9 cellular contexts compared by ENCODE assay signal in genomic region chr9:73869261-73869660, GRCh38.
DNase-seq lines count a peak whose midpoint lies in the region; ATAC-seq and TF ChIP-seq lines count a peak whose summit lies in the region.
"Had no signal": no experiment of that assay in that cellular context is flagged by ENCODE, and none has a peak within 500 bp of the region (broad histone marks: within the 10 kb centered on the region; RNA-seq: fewer than 3 reads in every experiment).

No MANE protein-coding gene starts in this region.

- no peak for TF ChIP-seq POLR2A in lower leg skin (IDR thresholded peaks at IDR 0.05)

- WGBS in lower leg skin, 2 donors = 31 to 33% methylated on average over 3 of the region's 3 CpGs

- no peak for TF ChIP-seq CTCF in lower leg skin (IDR thresholded peaks at IDR 0.05)

- intact Hi-C loops in activated CD4-positive, alpha-beta memory T cell treated with anti-CD3 and anti-CD28 coated beads for 36 hours (cut with micrococcal nuclease) = no loop called here
- intact Hi-C loops in lower leg skin (cut with DNase I; ENCODE audit: low total_unique reads) = no loop called here

- H3K27ac Mint-ChIP-seq in activated CD4-positive, alpha-beta memory T cell treated with anti-CD3 and anti-CD28 coated beads for 36 hours = no peak overlapping the region
- H3K27ac Mint-ChIP-seq: activated naive CD4-positive, alpha-beta T cell treated with anti-CD3 and anti-CD28 coated beads, Interleukin-2, amount 50 U/mL, for 24 hours had no signal

- H3K4me3 Mint-ChIP-seq in activated CD4-positive, alpha-beta memory T cell treated with anti-CD3 and anti-CD28 coated beads for 36 hours = no peak overlapping the region
- H3K4me3 Mint-ChIP-seq: activated naive CD4-positive, alpha-beta T cell treated with anti-CD3 and anti-CD28 coated beads, Interleukin-2, amount 50 U/mL, for 24 hours had no signal

- peak; percentile 100 for ATAC-seq in HG02938 (IDR thresholded peaks at IDR 0.05; ENCODE audit: unreplicated experiment)

- H3K9me3 Mint-ChIP-seq in activated CD4-positive, alpha-beta memory T cell treated with anti-CD3 and anti-CD28 coated beads for 36 hours = no peaks in the 10 kb centered on the region
- H3K9me3 Mint-ChIP-seq: activated naive CD4-positive, alpha-beta T cell treated with anti-CD3 and anti-CD28 coated beads, Interleukin-2, amount 50 U/mL, for 24 hours had no signal

- peak; percentile 21 for DNase-seq in stimulated activated CD4-positive, alpha-beta T cell treated with anti-CD3 and anti-CD28 coated beads, Interleukin-15, amount 100 ng/mL, for 24 hours
- DNase-seq in stimulated activated CD4-positive, alpha-beta T cell treated with anti-CD3 and anti-CD28 coated beads, Interleukin-12 subunit alpha, Interleukin-12 subunit beta, amount 100 ng/mL, for 4 hours = no peak
- peak; percentile 13 for DNase-seq in NCI-H187 treated with DMSO at 0.1 percent for 48 hours (lab: John Stamatoyannopoulos, UW)
- DNase-seq in activated CD4-positive, alpha-beta memory T cell treated with anti-CD3 and anti-CD28 coated beads for 36 hours = peak; percentile 40
- DNase-seq in lung microvascular endothelial cell (ENCODE audit: low read depth in 2 of 2) = peak; percentile 5 to 92
- no peak for DNase-seq in lower leg skin (ENCODE audit: low spot score in 2 of 2)
- no peak for DNase-seq in T-helper 9 cell

- CTCF ChIA-PET in activated CD4-positive, alpha-beta memory T cell treated with anti-CD3 and anti-CD28 coated beads for 36 hours (lab: Charles Lee) = no interaction called here

- H3K36me3 Mint-ChIP-seq in activated CD4-positive, alpha-beta memory T cell treated with anti-CD3 and anti-CD28 coated beads for 36 hours = no peaks in the 10 kb centered on the region
- H3K36me3 Mint-ChIP-seq: activated naive CD4-positive, alpha-beta T cell treated with anti-CD3 and anti-CD28 coated beads, Interleukin-2, amount 50 U/mL, for 24 hours had no signal

- H3K27me3 Mint-ChIP-seq in activated CD4-positive, alpha-beta memory T cell treated with anti-CD3 and anti-CD28 coated beads for 36 hours = no peaks in the 10 kb centered on the region
- H3K27me3 Mint-ChIP-seq: activated naive CD4-positive, alpha-beta T cell treated with anti-CD3 and anti-CD28 coated beads, Interleukin-2, amount 50 U/mL, for 24 hours had no signal

- H3K4me3 ChIP-seq in lower leg skin (ENCODE audit: low read depth, poor library complexity, severe bottlenecking) = no peak overlapping the region

- no peaks in the 10 kb centered on the region for H3K4me1 Mint-ChIP-seq in activated CD4-positive, alpha-beta memory T cell treated with anti-CD3 and anti-CD28 coated beads for 36 hours (ENCODE audit: low read depth)
- H3K4me1 Mint-ChIP-seq: activated naive CD4-positive, alpha-beta T cell treated with anti-CD3 and anti-CD28 coated beads, Interleukin-2, amount 50 U/mL, for 24 hours had no signal

- POLR2A ChIA-PET in activated CD4-positive, alpha-beta memory T cell treated with anti-CD3 and anti-CD28 coated beads for 36 hours (lab: Charles Lee) = no interaction called here

Comparison
In these comparisons a context has a peak if more than half of its experiments do, and no peak if none do; other contexts are left out.
1. DNase-seq: peak in stimulated activated CD4-positive, alpha-beta T cell treated with anti-CD3 and anti-CD28 coated beads, Interleukin-15, amount 100 ng/mL, for 24 hours (single experiment), NCI-H187 treated with DMSO at 0.1 percent for 48 hours (single experiment), activated CD4-positive, alpha-beta memory T cell treated with anti-CD3 and anti-CD28 coated beads for 36 hours (single experiment) and lung microvascular endothelial cell (2 of 2); none in stimulated activated CD4-positive, alpha-beta T cell treated with anti-CD3 and anti-CD28 coated beads, Interleukin-12 subunit alpha, Interleukin-12 subunit beta, amount 100 ng/mL, for 4 hours (single experiment), lower leg skin (0 of 2) and T-helper 9 cell (single experiment).